Comparison of ENCODE assay signal across 8 cellular contexts in the genomic region with DNA sequence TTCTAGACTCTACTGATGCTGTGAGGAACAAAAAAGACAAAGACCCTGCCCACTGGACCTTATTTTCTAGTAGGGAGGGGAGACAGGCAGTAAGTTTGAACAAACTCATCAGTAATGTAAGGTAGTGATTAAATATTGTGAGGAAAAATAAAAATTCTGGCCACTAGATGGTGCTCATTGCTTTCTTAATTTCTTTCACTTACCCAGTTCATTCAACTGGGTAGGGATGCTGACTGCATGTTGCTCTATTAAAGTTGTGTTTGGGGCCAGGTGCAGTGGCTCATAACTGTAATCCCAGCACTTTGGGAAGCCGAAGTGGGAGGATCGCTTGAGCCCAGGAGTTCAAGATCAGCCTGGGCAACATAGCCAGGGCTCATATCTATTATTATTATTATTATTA. TPM values are rescaled to one million over a fixed set of nuclear protein-coding genes. Genes with fewer than 3 reads are reported as not detected.
A peak's percentile ranks its signal among the peaks of the same experiment; 100 is the strongest.
DNase-seq lines count a peak whose midpoint lies in the region; ATAC-seq and TF ChIP-seq lines count a peak whose summit lies in the region.

No MANE protein-coding gene starts in this region.

- no peaks in the 10 kb centered on the region for H3K27me3 Mint-ChIP-seq in activated naive CD8-positive, alpha-beta T cell treated with anti-CD3 and anti-CD28 coated beads, Interleukin-2, amount 10 ng/mL, durations not matched to agents 7 days and 5 days
- no peaks in the 10 kb centered on the region for H3K27me3 Mint-ChIP-seq in activated naive CD8-positive, alpha-beta T cell treated with anti-CD3 and anti-CD28 coated beads for 36 hours
- H3K27me3 Mint-ChIP-seq in GM23338 (ENCODE audit: insufficient read depth, low read depth, poor library complexity): no peaks in the 10 kb centered on the region

- POLR2A ChIA-PET in activated naive CD8-positive, alpha-beta T cell treated with anti-CD3 and anti-CD28 coated beads, Interleukin-2, amount 10 ng/mL, durations not matched to agents 7 days and 5 days (lab: Charles Lee): no interaction called here

- no peak overlapping the region for H3K4me3 Mint-ChIP-seq in activated naive CD8-positive, alpha-beta T cell treated with anti-CD3 and anti-CD28 coated beads, Interleukin-2, amount 10 ng/mL, durations not matched to agents 7 days and 5 days
- H3K4me3 Mint-ChIP-seq in activated naive CD8-positive, alpha-beta T cell treated with anti-CD3 and anti-CD28 coated beads for 36 hours: no peak overlapping the region
- H3K4me3 Mint-ChIP-seq in GM23338: no peak overlapping the region

- no peaks in the 10 kb centered on the region for H3K79me2 ChIP-seq in GM23338 (replicated peaks; ENCODE audit: insufficient read depth)

- H3K27ac ChIP-seq in GM23338 (ENCODE audit: low read depth) (no peak overlapping the region), coronary artery (no peak overlapping the region)

- H3K4me1 ChIP-seq in GM23338 (ENCODE audit: insufficient read depth): no peaks in the 10 kb centered on the region

- no peaks in the 10 kb centered on the region for H3K27me3 ChIP-seq in GM23338 (ENCODE audit: insufficient read depth)

- no peaks in the 10 kb centered on the region for H3K36me3 ChIP-seq in GM23338 (ENCODE audit: insufficient read depth)

- ATAC-seq in activated naive CD8-positive, alpha-beta T cell treated with anti-CD3 and anti-CD28 coated beads, Interleukin-2, amount 10 ng/mL, durations not matched to agents 7 days and 5 days (ENCODE audit: low read depth): peak; percentile 81
- peak; percentile 91 for ATAC-seq in GM23338

- H3K9me2 ChIP-seq in GM23338 (ENCODE audit: insufficient read depth): no peaks in the 10 kb centered on the region

- peaks cover 18% of the 10 kb centered on the region for H3K36me3 Mint-ChIP-seq in activated naive CD8-positive, alpha-beta T cell treated with anti-CD3 and anti-CD28 coated beads, Interleukin-2, amount 10 ng/mL, durations not matched to agents 7 days and 5 days
- H3K36me3 Mint-ChIP-seq in activated naive CD8-positive, alpha-beta T cell treated with anti-CD3 and anti-CD28 coated beads for 36 hours: peaks cover 12% of the 10 kb centered on the region
- H3K36me3 Mint-ChIP-seq in GM23338 (ENCODE audit: low read depth): no peaks in the 10 kb centered on the region

- DNase-seq in activated naive CD8-positive, alpha-beta T cell treated with anti-CD3 and anti-CD28 coated beads, Interleukin-2, amount 10 ng/mL, durations not matched to agents 7 days and 5 days: no peak
- DNase-seq in activated naive CD8-positive, alpha-beta T cell treated with anti-CD3 and anti-CD28 coated beads for 36 hours: no peak
- DNase-seq in GM23338 (ENCODE audit: low spot score): peak; percentile 85
- DNase-seq in LNCaP clone FGC (ENCODE audit: low read depth): peak; percentile 58
- peak; percentile 89 for DNase-seq in OCI-M2 (lab: John Stamatoyannopoulos, UW; ENCODE audit: unreplicated experiment)
- no peak for DNase-seq in coronary artery (ENCODE audit: low spot score)
- peak; percentile 70 to 79 for DNase-seq in lung microvascular endothelial cell (ENCODE audit: low read depth in 2 of 2)
- DNase-seq in stimulated activated CD4-positive, alpha-beta T cell treated with anti-CD3 and anti-CD28 coated beads, Interleukin-2, amount 100 ng/mL, for 24 hours: no peak

- H2AFZ ChIP-seq in GM23338: no peak overlapping the region

- H3F3A ChIP-seq in GM23338 (replicated peaks; ENCODE audit: low read depth): no peaks in the 10 kb centered on the region

- TF ChIP-seq CTCF in GM23338 (conservative IDR thresholded peaks at IDR 0.05; ENCODE audit: low read depth in 2 of 2) (peak; percentile 60 to 65), LNCaP clone FGC (IDR thresholded peaks at IDR 0.05; ENCODE audit: control insufficient read depth, extremely low read depth, insufficient read depth) (peak; percentile 51), coronary artery (IDR thresholded peaks at IDR 0.05) (peak; percentile 44)

- H3K4me3 ChIP-seq in GM23338 (no peak overlapping the region), LNCaP clone FGC (ENCODE audit: low read depth, low read length) (no peak overlapping the region), coronary artery (no peak overlapping the region)

- no peak overlapping the region for H3K27ac Mint-ChIP-seq in activated naive CD8-positive, alpha-beta T cell treated with anti-CD3 and anti-CD28 coated beads, Interleukin-2, amount 10 ng/mL, durations not matched to agents 7 days and 5 days
- H3K27ac Mint-ChIP-seq in activated naive CD8-positive, alpha-beta T cell treated with anti-CD3 and anti-CD28 coated beads for 36 hours: no peak overlapping the region
- no peak overlapping the region for H3K27ac Mint-ChIP-seq in GM23338

- H3K4me1 Mint-ChIP-seq in activated naive CD8-positive, alpha-beta T cell treated with anti-CD3 and anti-CD28 coated beads, Interleukin-2, amount 10 ng/mL, durations not matched to agents 7 days and 5 days: peaks cover 21% of the 10 kb centered on the region
- H3K4me1 Mint-ChIP-seq in activated naive CD8-positive, alpha-beta T cell treated with anti-CD3 and anti-CD28 coated beads for 36 hours: peaks cover 33% of the 10 kb centered on the region
- H3K4me1 Mint-ChIP-seq in GM23338: peaks cover 8% of the 10 kb centered on the region; the same call in 2 of the 3 replicates

- no peak overlapping the region for H3K4me2 ChIP-seq in GM23338

- no peaks in the 10 kb centered on the region for H4K20me1 ChIP-seq in GM23338 (replicated peaks; ENCODE audit: insufficient read depth)

- peaks cover 11% of the 10 kb centered on the region for H3K9me3 Mint-ChIP-seq in activated naive CD8-positive, alpha-beta T cell treated with anti-CD3 and anti-CD28 coated beads, Interleukin-2, amount 10 ng/mL, durations not matched to agents 7 days and 5 days
- peaks cover 8% of the 10 kb centered on the region for H3K9me3 Mint-ChIP-seq in activated naive CD8-positive, alpha-beta T cell treated with anti-CD3 and anti-CD28 coated beads for 36 hours
- no peaks in the 10 kb centered on the region for H3K9me3 Mint-ChIP-seq in GM23338

TF ChIP-seq in GM23338, 12 proteins besides CTCF, POLR2A, EP300 and RAD21 (continues in another document):
- TF ChIP-seq CREB1 (CRISPR knock-in tag; IDR thresholded peaks at IDR 0.05; ENCODE audit: low read depth) (no peak), STAT1 (IDR thresholded peaks at IDR 0.05; ENCODE audit: unreplicated experiment) (no peak)

RNA-seq across cellular contexts. Expression of a gene that starts 6.3 kb away (rescaled TPM):
- total RNA-seq in activated naive CD8-positive, alpha-beta T cell treated with anti-CD3 and anti-CD28 coated beads, Interleukin-2, amount 10 ng/mL, durations not matched to agents 7 days and 5 days: 10 to 100 TPM; 34.8 to 37.9 TPM
- total RNA-seq in activated naive CD8-positive, alpha-beta T cell treated with anti-CD3 and anti-CD28 coated beads for 36 hours: 10 to 100 TPM; 51.7 to 53.3 TPM
- 49.3 and 49.9 TPM in 2 replicates for total RNA-seq in GM23338 (2014; rRNA removed; shearing (Covaris generic))
- 30.2 and 38.0 TPM in 2 replicates for polyA plus RNA-seq in GM23338 (2016; fragmentation: Nextera tagmentation; extraction: Ambion mirVana)
- 12.5 and 15.7 TPM in 2 replicates for total RNA-seq in lung microvascular endothelial cell

RNA-seq across cellular contexts. Expression of a gene that starts 6.3 kb away (rescaled TPM):
- 10 to 100 TPM; 22.2 to 22.9 TPM for total RNA-seq in activated naive CD8-positive, alpha-beta T cell treated with anti-CD3 and anti-CD28 coated beads, Interleukin-2, amount 10 ng/mL, durations not matched to agents 7 days and 5 days
- 10 to 100 TPM; 25.7 to 25.8 TPM for total RNA-seq in activated naive CD8-positive, alpha-beta T cell treated with anti-CD3 and anti-CD28 coated beads for 36 hours
- total RNA-seq in GM23338 (2014; rRNA removed; shearing (Covaris generic)): 27.0 and 32.7 TPM in 2 replicates
- polyA plus RNA-seq in GM23338 (2016; fragmentation: Nextera tagmentation; extraction: Ambion mirVana): 22.0 and 25.4 TPM in 2 replicates
- 4.4 and 5.8 TPM in 2 replicates for total RNA-seq in lung microvascular endothelial cell

RNA-seq across cellular contexts. Expression of a gene that starts 23.9 kb away (rescaled TPM):
- 10 to 100 TPM; 45.9 to 50.7 TPM for total RNA-seq in activated naive CD8-positive, alpha-beta T cell treated with anti-CD3 and anti-CD28 coated beads, Interleukin-2, amount 10 ng/mL, durations not matched to agents 7 days and 5 days
- 10 to 100 TPM in 1 of 2 experiments, 1 to 10 TPM in 1; 9.7 to 10.2 TPM for total RNA-seq in activated naive CD8-positive, alpha-beta T cell treated with anti-CD3 and anti-CD28 coated beads for 36 hours
- total RNA-seq in GM23338 (2014; rRNA removed; shearing (Covaris generic)): not detected in 2 replicates
- polyA plus RNA-seq in GM23338 (2016; fragmentation: Nextera tagmentation; extraction: Ambion mirVana): 0.13 TPM in 1 of 2 replicates, not detected in the other
- total RNA-seq in lung microvascular endothelial cell: 12.3 and 14.8 TPM in 2 replicates

Comparison
In these comparisons a context has a peak if more than half of its experiments do, and no peak if none do; other contexts are left out.
1. DNase-seq: peak in GM23338 (single experiment), LNCaP clone FGC (single experiment), OCI-M2 (single experiment) and lung microvascular endothelial cell (2 of 2); none in activated naive CD8-positive, alpha-beta T cell treated with anti-CD3 and anti-CD28 coated beads, Interleukin-2, amount 10 ng/mL, durations not matched to agents 7 days and 5 days (single experiment), activated naive CD8-positive, alpha-beta T cell treated with anti-CD3 and anti-CD28 coated beads for 36 hours (single experiment), coronary artery (single experiment) and stimulated activated CD4-positive, alpha-beta T cell treated with anti-CD3 and anti-CD28 coated beads, Interleukin-2, amount 100 ng/mL, for 24 hours (0 of 2).
2. RNA of a gene that starts 23.9 kb away (total RNA-seq): 45.9 to 50.7 TPM in activated naive CD8-positive, alpha-beta T cell treated with anti-CD3 and anti-CD28 coated beads, Interleukin-2, amount 10 ng/mL, durations not matched to agents 7 days and 5 days, 12.3 to 14.8 TPM in lung microvascular endothelial cell and 9.7 to 10.2 TPM in activated naive CD8-positive, alpha-beta T cell treated with anti-CD3 and anti-CD28 coated beads for 36 hours; not detected in GM23338; every median in the first group is over 10 times any median in the second.
3. Peak in every context shown above with its lines, with median percentiles within 50 percentile points of each other: CTCF ChIP-seq.